In genomic region chr1:68453060-68453665, GRCh38 we compare ENCODE assay signal across 23 cellular contexts. TPM values are rescaled to one million over a fixed set of nuclear protein-coding genes. Genes with fewer than 3 reads are reported as not detected.
DNase-seq lines count a peak whose midpoint lies in the region; ATAC-seq and TF ChIP-seq lines count a peak whose summit lies in the region.
"Had no signal": no experiment of that assay in that cellular context is flagged by ENCODE, and none has a peak within 500 bp of the region (broad histone marks: within the 10 kb centered on the region; RNA-seq: fewer than 3 reads in every experiment).

No MANE protein-coding gene starts in this region.

- in situ Hi-C loops in mammary epithelial cell (cut with MboI; ENCODE audit: low sequenced_read_pairs in 2 of 2): loop anchor here (25.0 kb wide), 2 partner anchors 134 to 1284 kb away; no protein-coding TSS in a partner anchor

- TF ChIP-seq CTCF in mammary epithelial cell (conservative IDR thresholded peaks at IDR 0.05 in 1 of 2, IDR thresholded peaks at IDR 0.05 in 1 of 2; ENCODE audit: extremely low read depth in 1 of 2, insufficient read depth in 1 of 2, low read depth in 1 of 2, low read length in 2 of 2): no peak
- no peak for TF ChIP-seq CTCF in breast epithelium (IDR thresholded peaks at IDR 0.05)
- no peak for TF ChIP-seq CTCF in dorsolateral prefrontal cortex (IDR thresholded peaks at IDR 0.05 in 54 of 56, conservative IDR thresholded peaks at IDR 0.05 in 2 of 56; ENCODE audit: low read depth in 1 of 56, partially characterized antibody in 56 of 56)

- H3K9me3 ChIP-seq in mammary epithelial cell (replicated peaks; ENCODE audit: insufficient read depth, low read length) (no peaks in the 10 kb centered on the region), breast epithelium (no peaks in the 10 kb centered on the region), adipocyte (ENCODE audit: control insufficient read depth, low read length) (no peaks in the 10 kb centered on the region)
- H3K9me3 ChIP-seq: BE2C, Peyer's patch had no signal

- CTCF ChIA-PET in mammary epithelial cell (lab: Charles Lee; ENCODE audit: low non-redundant PET): interaction anchor here (0.6 kb wide), 1 partner anchor 11 kb away, joined by 6 read pairs; no protein-coding TSS in a partner anchor

- no peak for ATAC-seq in GM19023 (IDR thresholded peaks at IDR 0.05; ENCODE audit: unreplicated experiment)
- no peak for ATAC-seq in GM18873 (IDR thresholded peaks at IDR 0.05; ENCODE audit: low FRiP score, unreplicated experiment)

- no peaks in the 10 kb centered on the region for H3K36me3 ChIP-seq in mammary epithelial cell (ENCODE audit: insufficient read depth, low read length)
- H3K36me3 ChIP-seq in breast epithelium: no peaks in the 10 kb centered on the region
- H3K36me3 ChIP-seq in adipocyte (ENCODE audit: control insufficient read depth, insufficient read depth, low read length, severe bottlenecking): no peaks in the 10 kb centered on the region
- H3K36me3 ChIP-seq: BE2C, Peyer's patch had no signal

- H3K4me1 ChIP-seq in mammary epithelial cell (ENCODE audit: insufficient read depth, low read length): peaks cover 21% of the 10 kb centered on the region
- H3K4me1 ChIP-seq in breast epithelium: no peaks in the 10 kb centered on the region
- no peaks in the 10 kb centered on the region for H3K4me1 ChIP-seq in adipocyte (ENCODE audit: control insufficient read depth, insufficient read depth, low read length)
- H3K4me1 ChIP-seq: BE2C, Peyer's patch had no signal

- TF ChIP-seq POLR2A in breast epithelium (IDR thresholded peaks at IDR 0.05): no peak

- intact Hi-C loops in mammary epithelial cell (cut with micrococcal nuclease): no loop called here
- intact Hi-C loops in breast epithelium (cut with DNase I; ENCODE audit: low total_unique reads): no loop called here
- intact Hi-C loops in dorsolateral prefrontal cortex (cut with DNase I): no loop called here

- H3K4me3 ChIP-seq in mammary epithelial cell (replicated peaks in 1 of 3; ENCODE audit: insufficient read depth in 1 of 3, low read depth in 2 of 3, low read length in 3 of 3): no peak overlapping the region
- H3K4me3 ChIP-seq in breast epithelium: no peak overlapping the region
- H3K4me3 ChIP-seq in adipocyte (ENCODE audit: low read length): no peak overlapping the region
- H3K4me3 ChIP-seq in dorsolateral prefrontal cortex: no peak overlapping the region
- H3K4me3 ChIP-seq: Peyer's patch had no signal

- H3K9ac ChIP-seq in mammary epithelial cell (ENCODE audit: insufficient read depth, low read length) (no peak overlapping the region), adipocyte (ENCODE audit: low read length) (no peak overlapping the region)

- peak overlapping the region; percentile 66 for H2AFZ ChIP-seq in mammary epithelial cell (ENCODE audit: low read depth, low read length)

- H3K27ac ChIP-seq in mammary epithelial cell (ENCODE audit: insufficient read depth, low read depth, low read length): no peak overlapping the region
- no peak overlapping the region for H3K27ac ChIP-seq in breast epithelium
- no peak overlapping the region for H3K27ac ChIP-seq in dorsolateral prefrontal cortex
- H3K27ac ChIP-seq: 22Rv1, Peyer's patch had no signal

- H3K27me3 ChIP-seq in mammary epithelial cell (ENCODE audit: insufficient read depth, low read length) (no peaks in the 10 kb centered on the region), breast epithelium (no peaks in the 10 kb centered on the region), adipocyte (replicated peaks; ENCODE audit: control insufficient read depth, insufficient read depth, low read length) (no peaks in the 10 kb centered on the region), dorsolateral prefrontal cortex (no peaks in the 10 kb centered on the region)
- H3K27me3 ChIP-seq: BE2C, Peyer's patch had no signal

- no peaks in the 10 kb centered on the region for H4K20me1 ChIP-seq in mammary epithelial cell (ENCODE audit: insufficient read depth, low read length)

- no peak for DNase-seq in mammary epithelial cell
- no peak for DNase-seq in breast epithelium (ENCODE audit: low spot score in 2 of 2)
- DNase-seq in adipocyte (ENCODE audit: low read depth): peak; percentile 67
- DNase-seq in foreskin melanocyte: peak; percentile 78
- DNase-seq in dorsolateral prefrontal cortex: no peak
- no peak for DNase-seq in HuH-7 (ENCODE audit: low spot score)
- DNase-seq: BE2C; CD4-positive, alpha-beta memory T cell; DMS79; GF-D8; H7; Karpas-422; MM.1S; NCI-H1105; NCI-H1694; NCI-H2107; NCI-H2227 treated with DMSO at 0.1 percent for 48 hours; NCI-H524; Peyer's patch; SIG-M5 had no signal

- no peaks in the 10 kb centered on the region for H3K79me2 ChIP-seq in mammary epithelial cell (ENCODE audit: insufficient read depth, low read length)

- WGBS in mammary epithelial cell (ENCODE audit: low coverage, missing lambda C conversion rate): 29% methylated on average over 8 of the region's 8 CpGs

- no TSS peak for BruUV-seq in mammary epithelial cell (replicated peaks; lab: Mats Ljungman, UMichigan)

- dilution Hi-C loops in mammary epithelial cell (cut with HindIII; ENCODE audit: low sequenced_read_pairs): no loop called here

- peak overlapping the region; percentile 34 for H3K4me2 ChIP-seq in mammary epithelial cell (ENCODE audit: insufficient read depth, low read depth, low read length)

RNA-seq across cellular contexts. Expression of gene RPE65, which starts 3.4 kb away (rescaled TPM):
- under 1 TPM in 1 of 2 donors, not detected in 1; under 0.01 TPM for total RNA-seq in mammary epithelial cell
- polyA plus RNA-seq in mammary epithelial cell: not detected
- polyA minus RNA-seq in mammary epithelial cell: not detected
- under 1 TPM in 2 of 3 donors, not detected in 1; 0.15 to 0.33 TPM for total RNA-seq in breast epithelium
- total RNA-seq in dorsolateral prefrontal cortex: 1 to 10 TPM in 14 of 120 experiments, under 1 TPM in 73, not detected in 33; 0.11 to 2.6 (median 0.45) TPM
- total RNA-seq: CD4-positive, alpha-beta memory T cell; H7; Peyer's patch had no signal
- polyA plus RNA-seq: CD4-positive, alpha-beta memory T cell had no signal

RNA-seq across cellular contexts. Expression of gene DEPDC1, which starts 43.7 kb away (rescaled TPM):
- total RNA-seq in mammary epithelial cell: 10 to 100 TPM in 1 of 2 donors, under 1 TPM in 1; 0.67 to 24.1 TPM
- 12.3 TPM for polyA plus RNA-seq in mammary epithelial cell
- 15.2 TPM for polyA minus RNA-seq in mammary epithelial cell
- total RNA-seq in breast epithelium: 1 to 10 TPM in 2 of 3 donors, not detected in 1; 1.5 to 1.9 TPM
- 1 to 10 TPM in 19 of 120 experiments, under 1 TPM in 100, not detected in 1; 0.12 to 1.8 (median 0.54) TPM for total RNA-seq in dorsolateral prefrontal cortex
- total RNA-seq: CD4-positive, alpha-beta memory T cell had no signal
- polyA plus RNA-seq: CD4-positive, alpha-beta memory T cell had no signal

Comparison
In these comparisons a context has a peak if more than half of its experiments do, and no peak if none do; other contexts are left out.
1. DNase-seq: peak in adipocyte (single experiment) and foreskin melanocyte (single experiment); none in mammary epithelial cell (single experiment), breast epithelium (0 of 2), dorsolateral prefrontal cortex (0 of 10) and HuH-7 (single experiment).